ENCODE assay signal across 11 cellular contexts in genomic region chr16:84663433-84664101, GRCh38. TPM values are rescaled to one million over a fixed set of nuclear protein-coding genes. Genes with fewer than 3 reads are reported as not detected.
A peak's percentile ranks its signal among the peaks of the same experiment; 100 is the strongest.
DNase-seq lines count a peak whose midpoint lies in the region; ATAC-seq and TF ChIP-seq lines count a peak whose summit lies in the region.
"Had no signal": no experiment of that assay in that cellular context is flagged by ENCODE, and none has a peak within 500 bp of the region (broad histone marks: within the 10 kb centered on the region; RNA-seq: fewer than 3 reads in every experiment).

No MANE protein-coding gene starts in this region.

- no peaks in the 10 kb centered on the region for H4K20me1 ChIP-seq in GM23338 (replicated peaks; ENCODE audit: insufficient read depth)

- H3K27me3 Mint-ChIP-seq in GM23338 (ENCODE audit: insufficient read depth, low read depth, poor library complexity) (peaks cover 13% of the 10 kb centered on the region), endothelial cell (ENCODE audit: unreplicated experiment) (peaks cover 5% of the 10 kb centered on the region)
- no peaks in the 10 kb centered on the region for H3K27me3 Mint-ChIP-seq in stimulated activated memory B cell treated with anti-CD40 and anti-IgM and Interleukin-4, amounts not matched to agents 10 μg/mL and 1 μg/mL and 100 μg/mL, for 72 hours

- H3K4me1 Mint-ChIP-seq in GM23338 (peaks cover 39% of the 10 kb centered on the region), endothelial cell (ENCODE audit: unreplicated experiment) (peaks cover 4% of the 10 kb centered on the region)
- H3K4me1 Mint-ChIP-seq in stimulated activated memory B cell treated with anti-CD40 and anti-IgM and Interleukin-4, amounts not matched to agents 10 μg/mL and 1 μg/mL and 100 μg/mL, for 72 hours, result peaks cover 36% of the 10 kb centered on the region

- H2AFZ ChIP-seq in GM23338, result no peak overlapping the region

- H3K4me2 ChIP-seq in GM23338, result 0 out of 2 replicates have a peak overlapping the region, but pooled peaks have one; percentile 12

- TF ChIP-seq CTCF in GM23338 (conservative IDR thresholded peaks at IDR 0.05; ENCODE audit: low read depth in 2 of 2) (no peak), endothelial cell (IDR thresholded peaks at IDR 0.05; ENCODE audit: unreplicated experiment) (no peak)

- peaks cover 8% of the 10 kb centered on the region; the same call in 1 of the 2 replicates for H3F3A ChIP-seq in GM23338 (replicated peaks; ENCODE audit: low read depth)

- no peaks in the 10 kb centered on the region for H3K36me3 ChIP-seq in GM23338 (ENCODE audit: insufficient read depth)

- ATAC-seq in GM19035 (IDR thresholded peaks at IDR 0.05; ENCODE audit: unreplicated experiment) (peak; percentile 82), GM23338 (peak; percentile 39), HG03571 (IDR thresholded peaks at IDR 0.05; ENCODE audit: unreplicated experiment) (peak; percentile 88), GM18858 (IDR thresholded peaks at IDR 0.05; ENCODE audit: unreplicated experiment) (no peak)
- ATAC-seq in stimulated activated memory B cell treated with anti-CD40 and anti-IgM and Interleukin-4, amounts not matched to agents 10 μg/mL and 1 μg/mL and 100 μg/mL, for 72 hours, result peak; percentile 91
- ATAC-seq: activated T-cell treated with anti-CD3 and anti-CD28 coated beads, Interleukin-2, amount 50 U/mL, for 4 hours; HCT116; pancreas had no signal

- peaks cover 34% of the 10 kb centered on the region for H3K4me1 ChIP-seq in GM23338 (ENCODE audit: insufficient read depth)
- H3K4me1 ChIP-seq: pancreas had no signal

- DNase-seq in GM23338 (ENCODE audit: low spot score) (no peak), SW 1271 (lab: John Stamatoyannopoulos, UW) (no peak), endothelial cell (ENCODE audit: low spot score) (no peak)
- DNase-seq: activated T-cell treated with anti-CD3 and anti-CD28 coated beads, Interleukin-2, amount 50 U/mL, for 4 hours; Kasumi-1; pancreas had no signal

- no peaks in the 10 kb centered on the region; the same call in 2 of the 3 replicates for H3K9me3 Mint-ChIP-seq in GM23338
- no peaks in the 10 kb centered on the region for H3K9me3 Mint-ChIP-seq in stimulated activated memory B cell treated with anti-CD40 and anti-IgM and Interleukin-4, amounts not matched to agents 10 μg/mL and 1 μg/mL and 100 μg/mL, for 72 hours
- H3K9me3 Mint-ChIP-seq in endothelial cell (ENCODE audit: unreplicated experiment), result no peaks in the 10 kb centered on the region
- H3K9me3 Mint-ChIP-seq: activated T-cell treated with anti-CD3 and anti-CD28 coated beads, Interleukin-2, amount 50 U/mL, for 4 hours had no signal

- H3K36me3 Mint-ChIP-seq in GM23338 (ENCODE audit: low read depth), result peaks cover 31% of the 10 kb centered on the region
- peaks cover 64% of the 10 kb centered on the region for H3K36me3 Mint-ChIP-seq in stimulated activated memory B cell treated with anti-CD40 and anti-IgM and Interleukin-4, amounts not matched to agents 10 μg/mL and 1 μg/mL and 100 μg/mL, for 72 hours
- peaks cover 25% of the 10 kb centered on the region for H3K36me3 Mint-ChIP-seq in endothelial cell (ENCODE audit: low read depth, unreplicated experiment)

- 0 out of 2 replicates have a peak, but pooled peaks cover 4% of the 10 kb centered on the region for H3K9me2 ChIP-seq in GM23338 (ENCODE audit: insufficient read depth)

- H3K4me3 Mint-ChIP-seq in GM23338 (no peak overlapping the region), endothelial cell (ENCODE audit: unreplicated experiment) (no peak overlapping the region)
- peak overlapping the region; percentile 53 for H3K4me3 Mint-ChIP-seq in stimulated activated memory B cell treated with anti-CD40 and anti-IgM and Interleukin-4, amounts not matched to agents 10 μg/mL and 1 μg/mL and 100 μg/mL, for 72 hours
- H3K4me3 Mint-ChIP-seq: activated T-cell treated with anti-CD3 and anti-CD28 coated beads, Interleukin-2, amount 50 U/mL, for 4 hours had no signal

- no peaks in the 10 kb centered on the region for H3K79me2 ChIP-seq in GM23338 (replicated peaks; ENCODE audit: insufficient read depth)

- no peak overlapping the region for H3K4me3 ChIP-seq in GM23338
- H3K4me3 ChIP-seq: pancreas had no signal

- no peak overlapping the region; the same call in 1 of the 2 replicates for H3K27ac ChIP-seq in GM23338 (ENCODE audit: low read depth)
- H3K27ac ChIP-seq: pancreas had no signal

- H3K27me3 ChIP-seq in GM23338 (ENCODE audit: insufficient read depth), result no peaks in the 10 kb centered on the region
- H3K27me3 ChIP-seq: pancreas had no signal

- H3K27ac Mint-ChIP-seq in GM23338 (no peak overlapping the region; the same call in 1 of the 2 replicates), endothelial cell (ENCODE audit: unreplicated experiment) (no peak overlapping the region)
- H3K27ac Mint-ChIP-seq in stimulated activated memory B cell treated with anti-CD40 and anti-IgM and Interleukin-4, amounts not matched to agents 10 μg/mL and 1 μg/mL and 100 μg/mL, for 72 hours, result peak overlapping the region; percentile 68

TF ChIP-seq in GM23338, 12 proteins besides CTCF, POLR2A, EP300 and RAD21 (continues in another document):
- TF ChIP-seq ZNF114 (CRISPR knock-in tag; IDR thresholded peaks at IDR 0.05) (no peak), NANOG (IDR thresholded peaks at IDR 0.05; ENCODE audit: borderline replicate concordance) (no peak), REST (IDR thresholded peaks at IDR 0.05; ENCODE audit: unreplicated experiment) (no peak), POLR2AphosphoS5 (IDR thresholded peaks at IDR 0.05; ENCODE audit: low read depth) (no peak), ETS1 (IDR thresholded peaks at IDR 0.05) (no peak), JUNB (IDR thresholded peaks at IDR 0.05; ENCODE audit: unreplicated experiment) (no peak), EZH2 (IDR thresholded peaks at IDR 0.05; ENCODE audit: low read depth, unreplicated experiment) (no peak)

RNA-seq across cellular contexts. Expression of gene KLHL36, which starts 15.3 kb away (rescaled TPM):
- total RNA-seq in GM23338 (2014; rRNA removed; shearing (Covaris generic)), result 54.6 and 70.4 TPM in 2 replicates
- 13.4 and 15.5 TPM in 2 replicates for polyA plus RNA-seq in GM23338 (2016; fragmentation: Nextera tagmentation; extraction: Ambion mirVana)
- 40.8 TPM for total RNA-seq in endothelial cell (ENCODE audit: unreplicated experiment)

RNA-seq across cellular contexts. Expression of gene USP10, which starts 36.2 kb away (rescaled TPM):
- total RNA-seq in GM23338 (2014; rRNA removed; shearing (Covaris generic)), result 144 and 158 TPM in 2 replicates
- polyA plus RNA-seq in GM23338 (2016; fragmentation: Nextera tagmentation; extraction: Ambion mirVana), result 186 and 194 TPM in 2 replicates
- 81.2 TPM for total RNA-seq in endothelial cell (ENCODE audit: unreplicated experiment)

RNA-seq across cellular contexts. Expression of gene COTL1, which starts 45.7 kb away (rescaled TPM):
- total RNA-seq in GM23338 (2014; rRNA removed; shearing (Covaris generic)), result 111 and 117 TPM in 2 replicates
- polyA plus RNA-seq in GM23338 (2016; fragmentation: Nextera tagmentation; extraction: Ambion mirVana), result 165 and 166 TPM in 2 replicates
- 87.3 TPM for total RNA-seq in endothelial cell (ENCODE audit: unreplicated experiment)
